Comparison of ENCODE assay signal across 8 cellular contexts in genomic region chr16:684067-684794, GRCh38. TPM values are rescaled to one million over a fixed set of nuclear protein-coding genes. Genes with fewer than 3 reads are reported as not detected.
DNase-seq lines count a peak whose midpoint lies in the region; ATAC-seq and TF ChIP-seq lines count a peak whose summit lies in the region.

TSS of gene JMJD8 (minus strand) at chr16:684334. CDS start at chr16:684319, 15 bp downstream.

- peak within 1 kb of the TSS; percentile 80 for H3K4me3 ChIP-seq in BLaER1
- H3K4me3 ChIP-seq in left lung = peak within 1 kb of the TSS; percentile 68 to 79

- intact Hi-C loops in left lung (cut with DNase I) = no loop called here

- DNase-seq in NCI-H748 (lab: John Stamatoyannopoulos, UW; ENCODE audit: unreplicated experiment) (peak; percentile 95), dedifferentiated amniotic fluid mesenchymal stem cell (ENCODE audit: extremely low spot score) (peak; percentile 92), left lung (peak; percentile 98 to 100)
- peak; percentile 92 to 96 for DNase-seq in activated CD4-positive, alpha-beta T cell treated with anti-CD3 and anti-CD28 coated beads, Interleukin-2, amount 50 U/mL, for 24 hours (ENCODE audit: low read depth in 1 of 2, low spot score in 1 of 2)
- DNase-seq in stimulated activated CD4-positive, alpha-beta T cell treated with anti-CD3 and anti-CD28 coated beads, Interleukin-2, amount 100 ng/mL, for 24 hours = peak; percentile 98 to 99

- H3K9ac ChIP-seq in BLaER1 = peak within 1 kb of the TSS; percentile 88

- H3K4me1 ChIP-seq in BLaER1 (peaks cover 52% of the 10 kb centered on the region), left lung (peaks cover 31 to 67% of the 10 kb centered on the region in 2 donors)

- peak; percentile 46 for ATAC-seq in GM19328 (IDR thresholded peaks at IDR 0.05; ENCODE audit: unreplicated experiment)
- peak; percentile 30 for ATAC-seq in HG03469 (IDR thresholded peaks at IDR 0.05; ENCODE audit: unreplicated experiment)
- peak; percentile 72 for ATAC-seq in left lung

- H3K9me3 ChIP-seq in BLaER1 (no peaks in the 10 kb centered on the region), left lung (no peaks in the 10 kb centered on the region)

- H3K27me3 ChIP-seq in BLaER1 = no peaks in the 10 kb centered on the region
- no peaks in the 10 kb centered on the region for H3K27me3 ChIP-seq in left lung

- H4K20me1 ChIP-seq in BLaER1 = peaks cover 37% of the 10 kb centered on the region

- H3K36me3 ChIP-seq in BLaER1 = peaks cover 52% of the 10 kb centered on the region
- peaks cover 0 to 53% of the 10 kb centered on the region in 2 donors for H3K36me3 ChIP-seq in left lung

- H3K27ac ChIP-seq in BLaER1 (peak within 1 kb of the TSS; percentile 86), left lung (peak within 1 kb of the TSS; percentile 62 to 89)

- TF ChIP-seq CTCF in left lung (IDR thresholded peaks at IDR 0.05) = no peak

- H3K4me2 ChIP-seq in BLaER1 = peak within 1 kb of the TSS; percentile 87

RNA-seq across cellular contexts. Expression of gene JMJD8, which starts in this region (rescaled TPM):
- total RNA-seq in left lung = 10 to 100 TPM; 68.9 to 72.6 TPM

Comparison
In these comparisons a context has a peak if more than half of its experiments do, and no peak if none do; other contexts are left out.
1. Peak in every context shown above with its lines: DNase-seq, ATAC-seq, H3K4me3 ChIP-seq and H3K27ac ChIP-seq.